In the genomic region with DNA sequence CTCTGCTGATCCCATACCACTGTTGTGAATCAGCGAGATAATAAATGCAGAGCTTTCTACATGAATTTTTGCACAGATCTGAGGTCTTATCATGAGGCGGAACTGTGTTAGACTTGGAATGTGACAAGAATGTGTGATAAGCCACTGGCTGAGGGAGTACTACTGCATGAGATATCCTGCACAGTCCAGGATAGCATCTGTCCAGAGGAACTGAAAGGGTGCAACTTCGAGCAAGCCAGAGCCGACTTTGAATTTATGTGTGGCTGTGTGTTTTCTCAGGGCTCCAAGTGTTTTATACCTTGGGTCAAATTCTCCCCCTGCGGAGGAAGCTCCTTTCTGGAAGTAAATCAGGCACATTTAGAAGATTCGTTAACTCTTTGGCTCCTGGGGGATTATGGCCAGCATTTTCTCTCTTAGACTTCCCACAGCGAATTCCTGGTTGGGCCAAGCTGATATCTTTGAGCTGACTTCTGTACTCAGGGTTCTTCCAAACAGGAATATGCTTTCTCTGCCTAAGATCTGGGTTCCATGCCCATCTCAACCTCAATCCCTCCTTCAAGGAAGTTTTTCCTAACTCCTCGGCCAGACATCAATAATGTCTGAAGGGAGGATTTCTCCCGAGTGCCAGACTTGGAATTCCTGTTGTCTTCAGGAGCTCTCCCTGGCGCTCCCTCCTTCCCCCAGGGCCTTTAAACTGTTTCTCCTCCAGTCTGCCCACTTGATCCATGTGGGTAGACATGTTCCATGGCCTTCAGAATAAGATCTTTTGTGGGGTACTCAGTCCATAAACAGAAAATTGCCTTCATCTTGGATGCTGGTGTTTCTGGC, we compare ENCODE assay signal across 15 cellular contexts. TPM values are rescaled to one million over a fixed set of nuclear protein-coding genes. Genes with fewer than 3 reads are reported as not detected.
DNase-seq lines count a peak whose midpoint lies in the region; ATAC-seq, FAIRE-seq and TF ChIP-seq lines count a peak whose summit lies in the region.
"Had no signal": no experiment of that assay in that cellular context is flagged by ENCODE, and none has a peak within 500 bp of the region (broad histone marks: within the 10 kb centered on the region; RNA-seq: fewer than 3 reads in every experiment).

No MANE protein-coding gene starts in this region.

- peaks cover 3% of the 10 kb centered on the region for H3K27me3 Mint-ChIP-seq in progenitor cell of endocrine pancreas

- peaks cover 71% of the 10 kb centered on the region for H3K4me1 ChIP-seq in body of pancreas

- H3K9me3 Mint-ChIP-seq in progenitor cell of endocrine pancreas (ENCODE audit: low read depth) = peaks cover 14% of the 10 kb centered on the region
- H3K9me3 Mint-ChIP-seq: effector memory CD8-positive, alpha-beta T cell had no signal

- no peaks in the 10 kb centered on the region for H3K27me3 ChIP-seq in body of pancreas

- H3K27ac ChIP-seq in body of pancreas = no peak overlapping the region
- H3K27ac ChIP-seq: RWPE1 had no signal

- ATAC-seq in body of pancreas = no peak
- ATAC-seq: activated CD4-positive, CD25-positive, alpha-beta regulatory T cell treated with anti-CD3 and anti-CD28 coated beads, Interleukin-2, amount 50 U/mL, for 24 hours; effector memory CD8-positive, alpha-beta T cell had no signal

- DNase-seq in GM03348 (ENCODE audit: low spot score) (peak; percentile 16), frontal cortex (ENCODE audit: low spot score in 2 of 2) (peak; percentile 26 to 43), progenitor cell of endocrine pancreas (ENCODE audit: low spot score, unreplicated experiment) (no peak), body of pancreas (no peak), AG08395 (ENCODE audit: low spot score) (no peak), COR-L47 (lab: John Stamatoyannopoulos, UW) (no peak)
- no peak for DNase-seq in stimulated activated CD8-positive, alpha-beta memory T cell treated with anti-CD3 and anti-CD28 coated beads, Interleukin-4, amount 100 ng/mL, for 48 hours
- DNase-seq: activated gamma-delta T cell; DMS53; effector memory CD8-positive, alpha-beta T cell; NCI-H1930; sigmoid colon had no signal

- no peak overlapping the region for H3K4me3 ChIP-seq in body of pancreas

- no peaks in the 10 kb centered on the region for H3K9me3 ChIP-seq in body of pancreas
- H3K9me3 ChIP-seq: sigmoid colon had no signal

- H3K36me3 Mint-ChIP-seq in progenitor cell of endocrine pancreas (ENCODE audit: insufficient read depth) = peaks cover 39% of the 10 kb centered on the region

- H3K27ac Mint-ChIP-seq in progenitor cell of endocrine pancreas = peak overlapping the region; percentile 90
- H3K27ac Mint-ChIP-seq: effector memory CD8-positive, alpha-beta T cell had no signal

- no peaks in the 10 kb centered on the region for H3K36me3 ChIP-seq in body of pancreas (replicated peaks in 1 of 2; ENCODE audit: insufficient read depth in 1 of 2, low read depth in 2 of 2)
- H3K36me3 ChIP-seq: sigmoid colon had no signal

- H3K4me3 Mint-ChIP-seq in progenitor cell of endocrine pancreas (ENCODE audit: low read depth) = peak overlapping the region; percentile 84
- H3K4me3 Mint-ChIP-seq: effector memory CD8-positive, alpha-beta T cell had no signal

- 50 to 56% methylated on average over 10 of the region's 10 CpGs for WGBS in body of pancreas, 2 donors

- TF ChIP-seq POLR2A in body of pancreas (IDR thresholded peaks at IDR 0.05) = no peak

- intact Hi-C loops in body of pancreas (cut with DNase I) = no loop called here

- TF ChIP-seq CTCF in progenitor cell of endocrine pancreas (IDR thresholded peaks at IDR 0.05; ENCODE audit: unreplicated experiment) = no peak
- no peak for TF ChIP-seq CTCF in body of pancreas (IDR thresholded peaks at IDR 0.05)

- FAIRE-seq in TTC549 (lab: Jason Lieb, UNC) (peak; percentile 98), frontal cortex (lab: Jason Lieb, UNC) (no peak)

- H3K4me1 Mint-ChIP-seq in progenitor cell of endocrine pancreas (ENCODE audit: low read depth) = peaks cover 46% of the 10 kb centered on the region

RNA-seq across cellular contexts. Expression of a gene that starts 2.5 kb away (rescaled TPM):
- total RNA-seq in frontal cortex (65.6 TPM), progenitor cell of endocrine pancreas (628 and 664 TPM in 2 replicates), body of pancreas (10 to 100 TPM; 24.1 to 68.9 TPM)

RNA-seq across cellular contexts. Expression of a gene that starts 48.5 kb away (rescaled TPM):
- 11.4 TPM for total RNA-seq in frontal cortex
- total RNA-seq in progenitor cell of endocrine pancreas = 29.3 and 31.8 TPM in 2 replicates
- total RNA-seq in body of pancreas = 1 to 10 TPM; 6.9 to 8.3 TPM

Comparison
In these comparisons a context has a peak if more than half of its experiments do, and no peak if none do; other contexts are left out.
1. DNase-seq: peak in GM03348 (single experiment) and frontal cortex (2 of 2); none in progenitor cell of endocrine pancreas (single experiment), stimulated activated CD8-positive, alpha-beta memory T cell treated with anti-CD3 and anti-CD28 coated beads, Interleukin-4, amount 100 ng/mL, for 48 hours (single experiment), body of pancreas (0 of 4), AG08395 (single experiment) and COR-L47 (single experiment).